18 cellular contexts compared by ENCODE assay signal in the genomic region with DNA sequence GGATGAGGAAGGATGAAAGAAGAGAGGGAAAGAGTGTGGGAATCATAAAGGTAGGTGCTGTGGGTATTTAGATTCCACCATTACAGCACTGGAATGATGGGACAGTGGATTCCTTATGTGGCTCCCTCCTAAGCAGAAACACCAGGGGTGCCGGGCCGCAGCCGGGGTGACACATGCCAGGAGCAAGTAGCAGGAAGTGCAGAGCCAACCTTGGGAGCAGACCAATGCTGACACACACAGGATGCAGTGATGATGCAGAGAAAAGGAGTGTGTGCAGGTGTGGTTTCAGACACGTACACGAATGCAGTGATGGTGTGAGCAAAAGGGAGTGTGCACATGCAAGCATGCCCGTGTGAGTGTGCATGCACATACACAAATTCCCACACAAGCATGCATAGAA.
"Had no signal": no experiment of that assay in that cellular context is flagged by ENCODE, and none has a peak within 500 bp of the region (broad histone marks: within the 10 kb centered on the region; RNA-seq: fewer than 3 reads in every experiment).

No MANE protein-coding gene starts in this region.

- H3K27me3 ChIP-seq: adrenal gland, left lung, right atrium auricular region, tibial nerve had no signal

- H3K9me3 ChIP-seq: adrenal gland, prostate gland had no signal

- ATAC-seq: activated CD4-positive, alpha-beta T cell treated with anti-CD3 and anti-CD28 coated beads for 36 hours; activated naive CD4-positive, alpha-beta T cell treated with anti-CD3 and anti-CD28 coated beads, Interleukin-2, amount 50 U/mL, for 72 hours; left lung; stimulated activated naive CD8-positive, alpha-beta T cell treated with anti-CD3 and anti-CD28 coated beads, Interleukin-15, Interleukin-2, amounts not matched to agents 100 U/mL and 50 U/mL, for 24 hours had no signal

- H3K36me3 ChIP-seq: adrenal gland, left lung, prostate gland, right atrium auricular region had no signal

- DNase-seq: activated CD4-positive, alpha-beta T cell treated with anti-CD3 and anti-CD28 coated beads for 36 hours; activated CD4-positive, alpha-beta T cell treated with anti-CD3 and anti-CD28 coated beads, Interleukin-2, amount 50 U/mL, for 48 hours; activated gamma-delta T cell; adrenal gland; dermis blood vessel endothelial cell; effector memory CD4-positive, alpha-beta T cell; head of caudate nucleus; kidney; left lung; stimulated activated CD4-positive, alpha-beta T cell treated with anti-CD3 and anti-CD28 coated beads, Interleukin-2, amount 100 ng/mL, for 24 hours; stimulated activated naive CD8-positive, alpha-beta T cell treated with anti-CD3 and anti-CD28 coated beads, Interleukin-15, Interleukin-2, amounts not matched to agents 100 U/mL and 50 U/mL, for 24 hours; substantia nigra had no signal

- FAIRE-seq: astrocyte, frontal cortex, kidney had no signal

- H3K4me3 ChIP-seq: adrenal gland, left lung, prostate gland, right atrium auricular region, tibial nerve had no signal

- H3K4me1 ChIP-seq: adrenal gland, left lung, prostate gland, right atrium auricular region, tibial nerve had no signal

- H3K27ac ChIP-seq: adrenal gland, left lung, prostate gland, right atrium auricular region, tibial nerve had no signal
